ENCODE assay signal across 8 cellular contexts in the genomic region with DNA sequence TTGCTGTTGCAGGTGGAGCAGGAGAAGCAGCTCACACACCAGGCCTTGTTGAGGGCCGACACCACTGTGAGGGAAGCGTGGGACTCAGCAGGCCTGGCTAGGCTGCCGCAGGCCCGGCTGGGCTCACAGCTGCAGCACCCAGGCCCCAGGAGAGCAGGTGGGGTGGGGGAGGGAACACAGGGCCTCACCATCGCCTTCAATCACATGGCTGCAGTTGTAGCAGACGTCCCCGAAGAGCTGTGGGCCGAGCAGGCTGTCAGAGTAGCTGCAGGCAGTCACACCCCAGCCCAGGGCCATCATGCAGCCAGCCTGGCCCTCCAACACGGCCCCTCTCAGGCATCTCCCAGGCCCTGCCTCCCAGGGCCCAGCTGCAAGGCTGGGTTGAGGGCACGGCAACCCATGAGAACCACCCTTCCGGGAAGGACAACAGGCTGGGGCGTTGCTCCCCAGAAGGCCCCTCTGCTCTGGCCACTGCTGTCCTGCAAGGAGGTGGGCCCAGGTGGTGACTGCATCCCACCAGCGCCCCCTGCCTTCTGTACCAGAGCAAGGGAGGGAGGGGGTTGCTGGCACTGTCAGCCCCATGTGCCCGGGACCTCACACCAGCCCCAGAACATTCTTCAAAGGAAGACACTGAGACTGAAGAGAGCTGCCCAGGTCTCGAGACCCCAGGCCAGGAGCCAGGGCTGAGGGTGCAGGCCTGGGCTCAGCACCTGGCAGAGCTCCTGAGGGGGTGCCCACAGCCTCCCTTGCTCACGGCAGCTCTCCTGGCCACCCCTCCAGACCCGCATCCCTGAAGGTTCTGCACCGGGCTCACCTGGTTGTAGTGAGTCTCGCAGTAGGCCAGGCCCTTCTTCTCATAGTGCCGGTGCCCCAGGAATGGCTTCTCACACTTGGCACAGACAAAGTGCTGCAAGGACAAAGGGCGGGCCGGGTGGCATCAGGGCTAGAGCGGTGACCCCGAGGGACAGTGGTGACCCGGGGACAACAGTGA. TPM values are rescaled to one million over a fixed set of nuclear protein-coding genes. Genes with fewer than 3 reads are reported as not detected.
A peak's percentile ranks its signal among the peaks of the same experiment; 100 is the strongest.
DNase-seq lines count a peak whose midpoint lies in the region; ATAC-seq and TF ChIP-seq lines count a peak whose summit lies in the region.

No MANE protein-coding gene starts in this region.

- H2BK5ac ChIP-seq in IMR-90 (ENCODE audit: low read depth, low read length, poor library complexity, severe bottlenecking) = no peak overlapping the region

- peak overlapping the region; percentile 59 for H2AFZ ChIP-seq in IMR-90 (replicated peaks; ENCODE audit: low read length, poor library complexity)

- H3K9me3 ChIP-seq in IMR-90 (ENCODE audit: control insufficient read depth, insufficient read depth, low read length) = no peaks in the 10 kb centered on the region

- peak overlapping the region; percentile 91 for H3K27ac Mint-ChIP-seq in activated naive CD4-positive, alpha-beta T cell treated with anti-CD3 and anti-CD28 coated beads, Interleukin-2, amount 50 U/mL, for 24 hours
- H3K27ac Mint-ChIP-seq in naive B cell (peak overlapping the region in 5 of 6 donors; percentile 59 to 94 (median 92)), Calu3 (ENCODE audit: unreplicated experiment) (no peak overlapping the region)

- H3K4me3 ChIP-seq in IMR-90 (ENCODE audit: insufficient read depth, low read depth, low read length) = no peak overlapping the region

- in situ Hi-C loops in IMR-90 (cut with MboI; ENCODE audit: low sequenced_read_pairs) = no loop called here

- DNase-seq in IMR-90 (no peak), naive B cell (peak; percentile 70), NCI-H1105 (lab: John Stamatoyannopoulos, UW) (no peak), Calu3 (no peak), sciatic nerve (ENCODE audit: low spot score) (no peak)

- H3K27me3 ChIP-seq in IMR-90 (ENCODE audit: control insufficient read depth, insufficient read depth, low read length) = no peaks in the 10 kb centered on the region

- no peak overlapping the region for H3K9ac ChIP-seq in IMR-90 (ENCODE audit: low read depth, low read length)

- no peak overlapping the region for H2AK5ac ChIP-seq in IMR-90 (ENCODE audit: low read depth, low read length)

- H3K4ac ChIP-seq in IMR-90 (ENCODE audit: low read depth, low read length) = no peak overlapping the region

- H3K36me3 Mint-ChIP-seq in activated naive CD4-positive, alpha-beta T cell treated with anti-CD3 and anti-CD28 coated beads, Interleukin-2, amount 50 U/mL, for 24 hours = no peaks in the 10 kb centered on the region
- H3K36me3 Mint-ChIP-seq in naive B cell (no peaks in the 10 kb centered on the region), Calu3 (ENCODE audit: insufficient read depth, unreplicated experiment) (no peaks in the 10 kb centered on the region)

- no peak overlapping the region for H4K8ac ChIP-seq in IMR-90 (ENCODE audit: low read depth in 2 of 2, low read length in 2 of 2)

- H3K4me2 ChIP-seq in IMR-90 (ENCODE audit: low read depth, low read length) = no peak overlapping the region

- H4K5ac ChIP-seq in IMR-90 (ENCODE audit: low read depth, low read length) = no peak overlapping the region

- CTCF ChIA-PET in IMR-90 (lab: Yijun Ruan, JAX) (interaction anchor here (1.7 kb wide), 1 partner anchor 48 kb away, joined by 3 read pairs; no protein-coding TSS in a partner anchor), Calu3 (lab: Charles Lee) (interaction anchor here (0.6 kb wide), 1 partner anchor 36 kb away, joined by 4 read pairs; no protein-coding TSS in a partner anchor)

- no peak overlapping the region for H3K56ac ChIP-seq in IMR-90 (ENCODE audit: extremely low read depth, insufficient read depth, low read length)

- TF ChIP-seq RAD21 in IMR-90 (IDR thresholded peaks at IDR 0.05; ENCODE audit: low read length) = peak; percentile 35; the same call in 1 of the 2 replicates

- H3K23ac ChIP-seq in IMR-90 (ENCODE audit: low read depth, low read length) = no peak overlapping the region

- dilution Hi-C loops in IMR-90 (cut with HindIII; ENCODE audit: low sequenced_read_pairs, unreplicated experiment) = no loop called here

- H3K9me1 ChIP-seq in IMR-90 (ENCODE audit: insufficient read depth, low read length) = peaks cover 12% of the 10 kb centered on the region

- H3K18ac ChIP-seq in IMR-90 (ENCODE audit: low read depth, low read length) = no peak overlapping the region

- peaks cover 2% of the 10 kb centered on the region; the same call in 1 of the 2 replicates for H3K36me3 ChIP-seq in IMR-90 (ENCODE audit: control insufficient read depth, insufficient read depth, low read length)

- no peaks in the 10 kb centered on the region for H3K27me3 Mint-ChIP-seq in activated naive CD4-positive, alpha-beta T cell treated with anti-CD3 and anti-CD28 coated beads, Interleukin-2, amount 50 U/mL, for 24 hours
- no peaks in the 10 kb centered on the region for H3K27me3 Mint-ChIP-seq in naive B cell
- no peaks in the 10 kb centered on the region for H3K27me3 Mint-ChIP-seq in Calu3 (ENCODE audit: unreplicated experiment)

- H2BK20ac ChIP-seq in IMR-90 (ENCODE audit: low read depth, low read length) = no peak overlapping the region

- no peak overlapping the region for H2BK120ac ChIP-seq in IMR-90 (ENCODE audit: low read depth, low read length)

- H3K4me1 Mint-ChIP-seq in activated naive CD4-positive, alpha-beta T cell treated with anti-CD3 and anti-CD28 coated beads, Interleukin-2, amount 50 U/mL, for 24 hours = peaks cover 60% of the 10 kb centered on the region
- H3K4me1 Mint-ChIP-seq in naive B cell (peaks cover 47 to 76% (median 63%) of the 10 kb centered on the region in 3 donors), Calu3 (ENCODE audit: low read depth, unreplicated experiment) (no peaks in the 10 kb centered on the region)

- BruUV-seq in IMR-90 (replicated peaks; lab: Mats Ljungman, UMichigan) (no TSS peak), Calu3 (replicated peaks; lab: Mats Ljungman, UMichigan) (no TSS peak)

- TF ChIP-seq CTCF in IMR-90 (conservative IDR thresholded peaks at IDR 0.05; ENCODE audit: low read depth, low read length) = peak; percentile 31
- no peak for TF ChIP-seq CTCF in Calu3 (IDR thresholded peaks at IDR 0.05; ENCODE audit: unreplicated experiment)

- H4K20me1 ChIP-seq in IMR-90 (ENCODE audit: insufficient read depth, low read length) = no peaks in the 10 kb centered on the region; the same call in 1 of the 2 replicates

- H2AK9ac ChIP-seq in IMR-90 (replicated peaks; ENCODE audit: low read depth, low read length, poor library complexity) = peak overlapping the region; percentile 48

- H3K4me1 ChIP-seq in IMR-90 (ENCODE audit: control insufficient read depth, insufficient read depth, low read length) = peaks cover 11% of the 10 kb centered on the region

- intact Hi-C loops in IMR-90 (cut with micrococcal nuclease) (no loop called here), Calu3 (cut with micrococcal nuclease; ENCODE audit: unreplicated experiment) (no loop called here), sciatic nerve (cut with DNase I) (loop anchor here (5.0 kb wide), 1 partner anchor 113 kb away; the partner anchor contains the start of gene IWS1)

- H2BK15ac ChIP-seq in IMR-90 (ENCODE audit: low read depth, low read length) = no peak overlapping the region

- peaks cover 0 to 11% of the 10 kb centered on the region in 2 experiments; a peak in 1 of 4 replicates for H3K79me1 ChIP-seq in IMR-90 (ENCODE audit: low read depth in 1 of 2, low read length in 2 of 2)

- POLR2A ChIA-PET in IMR-90 (lab: Charles Lee; ENCODE audit: unreplicated experiment) = no interaction called here

- no peak overlapping the region for H3K27ac ChIP-seq in IMR-90 (ENCODE audit: insufficient read depth, low read length)

- 77% methylated on average over 14 of the region's 25 CpGs; no CpG with 5 or more reads in 1 of the 2 experiments for WGBS in IMR-90 (ENCODE audit: extremely low coverage in 2 of 2, insufficient read length in 1 of 2), 2 experiments

- peak; percentile 48 for ATAC-seq in GM19023 (IDR thresholded peaks at IDR 0.05; ENCODE audit: unreplicated experiment)
- no peak for ATAC-seq in IMR-90 (ENCODE audit: low read depth)
- ATAC-seq in naive B cell (ENCODE audit: low read depth in 2 of 2) = peak; percentile 76 to 81
- ATAC-seq in HG02588 (IDR thresholded peaks at IDR 0.05; ENCODE audit: unreplicated experiment) = no peak
- no peak for ATAC-seq in sciatic nerve

- no peak overlapping the region for H4K91ac ChIP-seq in IMR-90 (ENCODE audit: insufficient read depth, low read depth, low read length)

- no peaks in the 10 kb centered on the region for H3K9me3 Mint-ChIP-seq in activated naive CD4-positive, alpha-beta T cell treated with anti-CD3 and anti-CD28 coated beads, Interleukin-2, amount 50 U/mL, for 24 hours
- H3K9me3 Mint-ChIP-seq in naive B cell (no peaks in the 10 kb centered on the region), Calu3 (ENCODE audit: low read depth, unreplicated experiment) (no peaks in the 10 kb centered on the region)

- H3K4me3 Mint-ChIP-seq in activated naive CD4-positive, alpha-beta T cell treated with anti-CD3 and anti-CD28 coated beads, Interleukin-2, amount 50 U/mL, for 24 hours = peak overlapping the region; percentile 67
- peak overlapping the region in 6 of 8 donors; percentile 15 to 85 (median 66) for H3K4me3 Mint-ChIP-seq in naive B cell
- H3K4me3 Mint-ChIP-seq in Calu3 (ENCODE audit: low read depth, unreplicated experiment) = no peak overlapping the region

- no peak overlapping the region for H3K14ac ChIP-seq in IMR-90 (replicated peaks; ENCODE audit: low read depth, low read length)

- TF ChIP-seq POLR2A in IMR-90 (IDR thresholded peaks at IDR 0.05; ENCODE audit: low read depth, low read length) = no peak

TF ChIP-seq in IMR-90, 13 proteins besides CTCF, POLR2A, EP300 and RAD21:
- TF ChIP-seq SMC3 (IDR thresholded peaks at IDR 0.05; ENCODE audit: low read depth, low read length) (peak; percentile 25; the same call in 1 of the 2 replicates), NFE2L2 (IDR thresholded peaks at IDR 0.05; ENCODE audit: low read depth, low read length) (no peak), MAZ (IDR thresholded peaks at IDR 0.05; ENCODE audit: borderline replicate concordance, low read depth, low read length) (peak; percentile 19; the same call in 1 of the 2 replicates)

RNA-seq across cellular contexts. Expression of gene GPR17, which starts 5.6 kb away (rescaled TPM):
- not detected in 2 replicates for total RNA-seq in IMR-90 (2012; rRNA removed)
- polyA plus RNA-seq in IMR-90 (2012; rRNA removed) = not detected in 2 replicates
- polyA plus RNA-seq in IMR-90 (2012; cell fraction: cytosol; rRNA removed) = not detected in 2 replicates
- 0.04 TPM in 1 of 2 replicates, not detected in the other for polyA plus RNA-seq in IMR-90 (2012; cell fraction: nucleus; rRNA removed; ENCODE audit: low replicate concordance)
- polyA plus RNA-seq in naive B cell (ENCODE audit: low read depth in 6 of 6) = not detected
- total RNA-seq in Calu3 (2022) = not detected in 2 replicates
- 4.6 TPM for total RNA-seq in sciatic nerve

RNA-seq across cellular contexts. Expression of gene LIMS2, which starts 35.0 kb away (rescaled TPM):
- total RNA-seq in IMR-90 (2012; rRNA removed) (1.1 and 1.3 TPM in 2 replicates), Calu3 (2022) (0.31 TPM in 1 of 2 replicates, not detected in the other), sciatic nerve (194 TPM)
- polyA plus RNA-seq in IMR-90 (2012; rRNA removed) (17.8 and 18.8 TPM in 2 replicates), naive B cell (ENCODE audit: low read depth in 6 of 6) (10 to 100 TPM; 11.2 to 60.4 (median 27.7) TPM)
- polyA plus RNA-seq in IMR-90 (2012; cell fraction: cytosol; rRNA removed) = 22.3 and 23.6 TPM in 2 replicates
- 69.0 and 120 TPM in 2 replicates for polyA plus RNA-seq in IMR-90 (2012; cell fraction: nucleus; rRNA removed; ENCODE audit: low replicate concordance)

Comparison
In these comparisons a context has a peak if more than half of its experiments do, and no peak if none do; other contexts are left out.
1. ATAC-seq: peak in GM19023 (single experiment) and naive B cell (2 of 2); none in IMR-90 (single experiment), HG02588 (single experiment) and sciatic nerve (single experiment).
2. RNA of gene LIMS2, which starts 35.0 kb away (total RNA-seq): 194 TPM in sciatic nerve (single experiment); 1.1 to 1.3 TPM in IMR-90 and 0.31 TPM in Calu3; every median in the first group is over 10 times any median in the second.